ENCODE assay signal across 8 cellular contexts in the genomic region with DNA sequence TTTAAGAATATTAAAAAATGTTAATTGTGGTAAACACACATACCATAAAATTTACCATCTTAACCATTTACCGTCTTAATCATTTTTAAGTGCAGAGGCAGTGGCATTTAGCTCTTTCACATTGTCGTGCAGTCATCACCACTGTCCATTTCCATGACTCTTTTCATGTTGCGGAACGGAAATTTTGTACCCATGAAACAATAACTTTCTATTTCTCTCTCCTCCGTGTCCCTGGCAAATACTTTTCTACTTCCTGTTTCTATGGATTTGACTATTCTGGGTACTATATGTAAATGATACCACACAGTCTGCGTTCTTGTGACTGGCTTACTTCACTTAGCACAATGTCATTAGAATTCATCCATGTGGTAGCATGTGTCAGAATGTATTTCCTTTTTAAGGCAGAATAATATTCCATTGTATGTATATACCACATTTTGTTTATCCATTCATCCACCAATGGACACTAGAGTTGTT. TPM values are rescaled to one million over a fixed set of nuclear protein-coding genes. Genes with fewer than 3 reads are reported as not detected.
DNase-seq lines count a peak whose midpoint lies in the region; ATAC-seq, FAIRE-seq and TF ChIP-seq lines count a peak whose summit lies in the region.

No MANE protein-coding gene starts in this region.

- FAIRE-seq in RCC 7860 (lab: Jason Lieb, UNC), result no peak

- no peaks in the 10 kb centered on the region for H3K27me3 ChIP-seq in left lung

- CTCF ChIA-PET in HEK293 (lab: Yijun Ruan, JAX), result interaction anchor here (11.2 kb wide), 1 partner anchor 78 kb away, joined by 117 read pairs; no protein-coding TSS in a partner anchor

- POLR2A ChIA-PET in HEK293 (lab: Yijun Ruan, JAX), result no interaction called here

- ATAC-seq in GM18498 (IDR thresholded peaks at IDR 0.05; ENCODE audit: unreplicated experiment) (peak; percentile 62), left lung (peak; percentile 4)

- intact Hi-C loops in left lung (cut with DNase I), result no loop called here

- H3K4me1 ChIP-seq in HEK293 (ENCODE audit: control insufficient read depth, insufficient read depth, low read length) (peaks cover 51% of the 10 kb centered on the region), left lung (peaks cover 42 to 73% of the 10 kb centered on the region in 2 donors)

- no peak for TF ChIP-seq CTCF in HEK293 (tag by site-specific recombination; IDR thresholded peaks at IDR 0.05)
- no peak for TF ChIP-seq CTCF in left lung (IDR thresholded peaks at IDR 0.05)

- H3K4me3 ChIP-seq in HEK293 (ENCODE audit: low read depth, low read length), result no peak overlapping the region
- H3K4me3 ChIP-seq in left lung, result peak overlapping the region in 1 of 2 donors; percentile 18

- no peaks in the 10 kb centered on the region; a peak in 1 of 3 replicates for H3K36me3 ChIP-seq in HEK293 (ENCODE audit: control insufficient read depth in 2 of 2, insufficient read depth in 1 of 2, low read length in 2 of 2)
- no peaks in the 10 kb centered on the region for H3K36me3 ChIP-seq in left lung

- DNase-seq in RCC 7860 (ENCODE audit: low spot score) (peak; percentile 34), left lung (no peak), SKM-1 (lab: John Stamatoyannopoulos, UW; ENCODE audit: unreplicated experiment) (no peak), NCI-H146 (lab: John Stamatoyannopoulos, UW) (no peak), cortex of kidney (lab: John Stamatoyannopoulos, UW) (no peak), NCI-H345 treated with DMSO at 0.1 percent for 48 hours (lab: John Stamatoyannopoulos, UW; ENCODE audit: unreplicated experiment) (no peak)

- H3K9me3 ChIP-seq in HEK293 (ENCODE audit: control insufficient read depth, insufficient read depth, low read depth, low read length) (no peaks in the 10 kb centered on the region), left lung (no peaks in the 10 kb centered on the region)

- no peak overlapping the region for H3K27ac ChIP-seq in HEK293 (ENCODE audit: extremely low read depth, low read depth, low read length)
- H3K27ac ChIP-seq in left lung, result peak overlapping the region; percentile 67 to 70

TF ChIP-seq in HEK293, 187 proteins besides CTCF, POLR2A, EP300 and RAD21 (continues in another document):
- TF ChIP-seq, protein P1, sequence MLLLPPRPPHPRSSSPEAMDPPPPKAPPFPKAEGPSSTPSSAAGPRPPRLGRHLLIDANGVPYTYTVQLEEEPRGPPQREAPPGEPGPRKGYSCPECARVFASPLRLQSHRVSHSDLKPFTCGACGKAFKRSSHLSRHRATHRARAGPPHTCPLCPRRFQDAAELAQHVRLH (tag by site-specific recombination; IDR thresholded peaks at IDR 0.05), result 0 out of 2 replicates have a peak, but pooled peaks have one; percentile 10
- no peak for TF ChIP-seq ZNF16 (tag by site-specific recombination; IDR thresholded peaks at IDR 0.05; ENCODE audit: low read depth)
- TF ChIP-seq ZSCAN5A (tag by site-specific recombination; IDR thresholded peaks at IDR 0.05), result no peak
- TF ChIP-seq, protein P2, sequence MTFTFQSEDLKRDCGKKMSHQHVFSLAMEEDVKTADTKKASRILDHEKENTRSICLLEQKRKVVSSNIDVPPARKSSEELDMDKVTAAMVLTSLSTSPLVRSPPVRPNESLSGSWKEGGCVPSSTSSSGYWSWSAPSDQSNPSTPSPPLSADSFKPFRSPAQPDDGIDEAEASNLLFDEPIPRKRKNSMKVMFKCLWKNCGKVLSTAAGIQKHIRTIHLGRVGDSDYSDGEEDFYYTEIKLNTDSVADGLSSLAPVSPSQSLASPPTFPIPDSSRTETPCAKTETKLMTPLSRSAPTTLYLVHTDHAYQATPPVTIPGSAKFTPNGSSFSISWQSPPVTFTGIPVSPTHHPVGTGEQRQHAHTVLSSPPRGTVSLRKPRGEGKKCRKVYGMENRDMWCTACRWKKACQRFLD (tag by site-specific recombination; IDR thresholded peaks at IDR 0.05), result no peak
- TF ChIP-seq ZNF146 (tag by site-specific recombination; IDR thresholded peaks at IDR 0.05), result peak; percentile 92
- 0 out of 2 replicates have a peak, but pooled peaks have one; percentile 1 for TF ChIP-seq ZNF843 (tag by site-specific recombination; IDR thresholded peaks at IDR 0.05)
- TF ChIP-seq, protein P3, sequence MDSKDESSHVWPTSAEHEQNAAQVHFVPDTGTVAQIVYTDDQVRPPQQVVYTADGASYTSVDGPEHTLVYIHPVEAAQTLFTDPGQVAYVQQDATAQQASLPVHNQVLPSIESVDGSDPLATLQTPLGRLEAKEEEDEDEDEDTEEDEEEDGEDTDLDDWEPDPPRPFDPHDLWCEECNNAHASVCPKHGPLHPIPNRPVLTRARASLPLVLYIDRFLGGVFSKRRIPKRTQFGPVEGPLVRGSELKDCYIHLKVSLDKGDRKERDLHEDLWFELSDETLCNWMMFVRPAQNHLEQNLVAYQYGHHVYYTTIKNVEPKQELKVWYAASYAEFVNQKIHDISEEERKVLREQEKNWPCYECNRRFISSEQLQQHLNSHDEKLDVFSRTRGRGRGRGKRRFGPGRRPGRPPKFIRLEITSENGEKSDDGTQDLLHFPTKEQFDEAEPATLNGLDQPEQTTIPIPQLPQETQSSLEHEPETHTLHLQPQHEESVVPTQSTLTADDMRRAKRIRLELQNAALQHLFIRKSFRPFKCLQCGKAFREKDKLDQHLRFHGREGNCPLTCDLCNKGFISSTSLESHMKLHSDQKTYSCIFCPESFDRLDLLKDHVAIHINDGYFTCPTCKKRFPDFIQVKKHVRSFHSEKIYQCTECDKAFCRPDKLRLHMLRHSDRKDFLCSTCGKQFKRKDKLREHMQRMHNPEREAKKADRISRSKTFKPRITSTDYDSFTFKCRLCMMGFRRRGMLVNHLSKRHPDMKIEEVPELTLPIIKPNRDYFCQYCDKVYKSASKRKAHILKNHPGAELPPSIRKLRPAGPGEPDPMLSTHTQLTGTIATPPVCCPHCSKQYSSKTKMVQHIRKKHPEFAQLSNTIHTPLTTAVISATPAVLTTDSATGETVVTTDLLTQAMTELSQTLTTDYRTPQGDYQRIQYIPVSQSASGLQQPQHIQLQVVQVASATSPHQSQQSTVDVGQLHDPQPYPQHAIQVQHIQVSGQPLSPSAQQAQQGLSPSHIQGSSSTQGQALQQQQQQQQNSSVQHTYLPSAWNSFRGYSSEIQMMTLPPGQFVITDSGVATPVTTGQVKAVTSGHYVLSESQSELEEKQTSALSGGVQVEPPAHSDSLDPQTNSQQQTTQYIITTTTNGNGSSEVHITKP (tag by site-specific recombination; IDR thresholded peaks at IDR 0.05), result 0 out of 2 replicates have a peak, but pooled peaks have one; percentile 5
- no peak for TF ChIP-seq ZNF776 (tag by site-specific recombination; IDR thresholded peaks at IDR 0.05; ENCODE audit: borderline replicate concordance)
- no peak for TF ChIP-seq ZNF571 (tag by site-specific recombination; IDR thresholded peaks at IDR 0.05)
- no peak for TF ChIP-seq ZNF2 (tag by site-specific recombination; IDR thresholded peaks at IDR 0.05)
- 0 out of 2 replicates have a peak, but pooled peaks have one; percentile 0 for TF ChIP-seq GLIS1 (tag by site-specific recombination; IDR thresholded peaks at IDR 0.05)
- no peak for TF ChIP-seq ZNF114 (tag by site-specific recombination; IDR thresholded peaks at IDR 0.05)
- 0 out of 2 replicates have a peak, but pooled peaks have one; percentile 5 for TF ChIP-seq ZNF629 (tag by site-specific recombination; IDR thresholded peaks at IDR 0.05)
- TF ChIP-seq, protein P4, sequence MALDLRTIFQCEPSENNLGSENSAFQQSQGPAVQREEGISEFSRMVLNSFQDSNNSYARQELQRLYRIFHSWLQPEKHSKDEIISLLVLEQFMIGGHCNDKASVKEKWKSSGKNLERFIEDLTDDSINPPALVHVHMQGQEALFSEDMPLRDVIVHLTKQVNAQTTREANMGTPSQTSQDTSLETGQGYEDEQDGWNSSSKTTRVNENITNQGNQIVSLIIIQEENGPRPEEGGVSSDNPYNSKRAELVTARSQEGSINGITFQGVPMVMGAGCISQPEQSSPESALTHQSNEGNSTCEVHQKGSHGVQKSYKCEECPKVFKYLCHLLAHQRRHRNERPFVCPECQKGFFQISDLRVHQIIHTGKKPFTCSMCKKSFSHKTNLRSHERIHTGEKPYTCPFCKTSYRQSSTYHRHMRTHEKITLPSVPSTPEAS (tag by site-specific recombination; IDR thresholded peaks at IDR 0.05), result no peak
- no peak for TF ChIP-seq ZNF292 (tag by site-specific recombination; IDR thresholded peaks at IDR 0.05; ENCODE audit: borderline replicate concordance, low read depth)
- 0 out of 2 replicates have a peak, but pooled peaks have one; percentile 7 for TF ChIP-seq ZNF184 (tag by site-specific recombination; IDR thresholded peaks at IDR 0.05)
- TF ChIP-seq HOXC10 (CRISPR knock-in tag; IDR thresholded peaks at IDR 0.05), result no peak
- TF ChIP-seq, protein P5, sequence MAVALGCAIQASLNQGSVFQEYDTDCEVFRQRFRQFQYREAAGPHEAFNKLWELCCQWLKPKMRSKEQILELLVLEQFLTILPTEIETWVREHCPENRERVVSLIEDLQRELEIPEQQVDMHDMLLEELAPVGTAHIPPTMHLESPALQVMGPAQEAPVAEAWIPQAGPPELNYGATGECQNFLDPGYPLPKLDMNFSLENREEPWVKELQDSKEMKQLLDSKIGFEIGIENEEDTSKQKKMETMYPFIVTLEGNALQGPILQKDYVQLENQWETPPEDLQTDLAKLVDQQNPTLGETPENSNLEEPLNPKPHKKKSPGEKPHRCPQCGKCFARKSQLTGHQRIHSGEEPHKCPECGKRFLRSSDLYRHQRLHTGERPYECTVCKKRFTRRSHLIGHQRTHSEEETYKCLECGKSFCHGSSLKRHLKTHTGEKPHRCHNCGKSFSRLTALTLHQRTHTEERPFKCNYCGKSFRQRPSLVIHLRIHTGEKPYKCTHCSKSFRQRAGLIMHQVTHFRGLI (tag by site-specific recombination; IDR thresholded peaks at IDR 0.05), result no peak
- peak; percentile 3; the same call in 1 of the 2 replicates for TF ChIP-seq ZBTB21 (tag by site-specific recombination; IDR thresholded peaks at IDR 0.05)
- no peak for TF ChIP-seq ZNF221 (tag by site-specific recombination; IDR thresholded peaks at IDR 0.05; ENCODE audit: borderline replicate concordance)
- TF ChIP-seq ZNF426 (tag by site-specific recombination; IDR thresholded peaks at IDR 0.05), result no peak
- no peak for TF ChIP-seq TRIM28 (IDR thresholded peaks at IDR 0.05; ENCODE audit: borderline replicate concordance, low read length)

RNA-seq across cellular contexts. Expression of gene AKAP13, which starts 27.9 kb away (rescaled TPM):
- total RNA-seq in left lung, result 100 to 1,000 TPM; 300 to 346 TPM
